Comparison of ENCODE assay signal across 1 cellular context in genomic region chr17:7043195-7043543, GRCh38.
TF ChIP-seq lines count a peak whose summit lies in the region.

No MANE protein-coding gene starts in this region.

TF ChIP-seq in K562, 482 proteins besides CTCF, POLR2A, EP300 and RAD21:
- TF ChIP-seq ZNF639 (CRISPR knock-in tag; conservative IDR thresholded peaks at IDR 0.05 in 1 of 2, IDR thresholded peaks at IDR 0.05 in 1 of 2) (no peak), ZBTB33 (CRISPR knock-in tag; IDR thresholded peaks at IDR 0.05) (peak; percentile 34; the same call in 1 of the 2 replicates), POLR2G (IDR thresholded peaks at IDR 0.05; ENCODE audit: low read depth, low read length) (0 out of 2 replicates have a peak, but pooled peaks have one; percentile 7)
